Comparison of ENCODE assay signal across 8 cellular contexts in genomic region chrX:103157511-103158316, GRCh38.
DNase-seq lines count a peak whose midpoint lies in the region; ATAC-seq, FAIRE-seq and TF ChIP-seq lines count a peak whose summit lies in the region.

No MANE protein-coding gene starts in this region.

- FAIRE-seq in H54 (lab: Jason Lieb, UNC), result peak; percentile 55

- TF ChIP-seq CTCF in choroid plexus epithelial cell (conservative IDR thresholded peaks at IDR 0.05; ENCODE audit: low read depth, low read length), result peak; percentile 68

- no peak for TF ChIP-seq POLR2A in H54 (IDR thresholded peaks at IDR 0.05; ENCODE audit: low read depth, low read length)

- peak; percentile 15 for DNase-seq in activated CD4-positive, alpha-beta T cell treated with anti-CD3 and anti-CD28 coated beads for 48 hours
- DNase-seq in activated CD4-positive, alpha-beta T cell treated with anti-CD3 and anti-CD28 coated beads, Interleukin-2, amount 50 U/mL, for 4 hours, result no peak
- DNase-seq in H54 (ENCODE audit: insufficient read length, low spot score), result no peak
- DNase-seq in NCI-H748 (lab: John Stamatoyannopoulos, UW; ENCODE audit: unreplicated experiment), result peak; percentile 7
- DNase-seq in choroid plexus epithelial cell (ENCODE audit: low read depth), result peak; percentile 61
- peak; percentile 8 for DNase-seq in middle frontal gyrus (ENCODE audit: extremely low spot score, low spot score)
- DNase-seq in NCI-H128 (lab: John Stamatoyannopoulos, UW; ENCODE audit: unreplicated experiment), result no peak

- H3K4me3 ChIP-seq in choroid plexus epithelial cell (ENCODE audit: low read depth, low read length), result no peak overlapping the region

- ATAC-seq in HG02642 (IDR thresholded peaks at IDR 0.05; ENCODE audit: poor library complexity, unreplicated experiment), result no peak

Comparison
In these comparisons a context has a peak if more than half of its experiments do, and no peak if none do; other contexts are left out.
1. DNase-seq: peak in activated CD4-positive, alpha-beta T cell treated with anti-CD3 and anti-CD28 coated beads for 48 hours (single experiment), NCI-H748 (single experiment), choroid plexus epithelial cell (single experiment) and middle frontal gyrus (single experiment); none in activated CD4-positive, alpha-beta T cell treated with anti-CD3 and anti-CD28 coated beads, Interleukin-2, amount 50 U/mL, for 4 hours (0 of 2), H54 (single experiment) and NCI-H128 (single experiment).